In the genomic region with DNA sequence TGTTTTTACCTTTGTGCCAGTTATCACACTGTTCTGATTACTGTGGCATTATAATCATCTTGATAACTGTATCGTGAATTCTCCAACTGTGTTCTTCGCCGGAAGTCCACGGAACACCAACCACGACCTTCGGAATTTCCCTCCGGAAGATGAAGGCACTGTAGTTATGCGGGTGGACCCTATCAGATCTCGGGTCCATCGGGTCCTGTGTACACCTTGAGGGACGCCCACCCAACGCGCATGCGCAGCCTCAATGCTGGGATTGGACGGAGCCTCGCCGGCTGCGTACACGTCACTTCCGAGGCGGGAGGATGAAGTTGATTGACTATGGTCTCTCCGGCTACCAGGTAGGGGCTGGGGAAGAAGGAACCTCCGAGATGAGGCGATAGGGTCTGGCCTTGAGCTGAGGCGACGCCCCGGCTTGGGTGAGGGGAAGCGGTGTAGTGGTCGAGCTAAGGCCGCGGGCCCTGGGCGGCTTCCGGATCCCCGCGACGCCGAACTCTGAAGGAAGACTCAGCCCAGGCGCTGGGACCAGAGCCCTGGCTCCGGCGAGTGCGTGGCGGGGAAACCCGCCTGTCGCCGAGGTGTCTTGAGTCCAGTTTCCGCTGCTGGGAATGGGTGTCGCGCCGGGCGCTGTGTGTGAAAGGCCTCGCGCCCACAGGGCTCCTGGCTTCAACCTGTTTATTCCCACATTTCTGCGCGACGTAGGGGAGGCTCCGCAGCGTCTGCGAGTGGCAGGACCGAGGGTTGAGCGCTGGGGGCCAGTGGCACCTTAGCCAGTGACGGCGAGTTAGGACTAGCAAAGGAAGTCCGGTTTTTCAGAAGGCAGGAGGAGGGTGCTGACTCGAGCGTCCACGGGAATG, we compare ENCODE assay signal across 8 cellular contexts. TPM values are rescaled to one million over a fixed set of nuclear protein-coding genes. Genes with fewer than 3 reads are reported as not detected.
DNase-seq lines count a peak whose midpoint lies in the region; ATAC-seq and TF ChIP-seq lines count a peak whose summit lies in the region.

A gene with protein sequence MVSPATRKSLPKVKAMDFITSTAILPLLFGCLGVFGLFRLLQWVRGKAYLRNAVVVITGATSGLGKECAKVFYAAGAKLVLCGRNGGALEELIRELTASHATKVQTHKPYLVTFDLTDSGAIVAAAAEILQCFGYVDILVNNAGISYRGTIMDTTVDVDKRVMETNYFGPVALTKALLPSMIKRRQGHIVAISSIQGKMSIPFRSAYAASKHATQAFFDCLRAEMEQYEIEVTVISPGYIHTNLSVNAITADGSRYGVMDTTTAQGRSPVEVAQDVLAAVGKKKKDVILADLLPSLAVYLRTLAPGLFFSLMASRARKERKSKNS (plus strand): TSS at position 320 of the 863 bp plus-strand sequence. CDS start 8 bp downstream, at position 328.

- peak; percentile 93 for ATAC-seq in GM18502 (IDR thresholded peaks at IDR 0.05; ENCODE audit: poor library complexity, unreplicated experiment)
- peak; percentile 97 for ATAC-seq in HG02970 (IDR thresholded peaks at IDR 0.05; ENCODE audit: low FRiP score, unreplicated experiment)

- peak within 1 kb of the TSS; percentile 66 for H3K4me3 ChIP-seq in astrocyte of the cerebellum (ENCODE audit: low read depth, low read length)

- in situ Hi-C loops in astrocyte of the cerebellum (cut with HindIII; ENCODE audit: low sequenced_read_pairs), result no loop called here

- DNase-seq in NCI-H1930 (lab: John Stamatoyannopoulos, UW) (peak; percentile 94 to 95), T-helper 22 cell (ENCODE audit: low read depth) (peak; percentile 94), astrocyte of the cerebellum (ENCODE audit: low read depth) (peak; percentile 87), hepatic stellate cell (ENCODE audit: low spot score) (peak; percentile 97), renal cortical epithelial cell (ENCODE audit: low read depth) (peak; percentile 90), NCI-H774 (lab: John Stamatoyannopoulos, UW) (no peak)

- no peak for TF ChIP-seq CTCF in astrocyte of the cerebellum (IDR thresholded peaks at IDR 0.05; ENCODE audit: low read depth, low read length, missing control alignments)

RNA-seq across cellular contexts. Expression of the gene that starts here (rescaled TPM):
- total RNA-seq in renal cortical epithelial cell, result 28.5 and 30.0 TPM in 2 replicates
